2 cellular contexts compared by ENCODE assay signal in the genomic region with DNA sequence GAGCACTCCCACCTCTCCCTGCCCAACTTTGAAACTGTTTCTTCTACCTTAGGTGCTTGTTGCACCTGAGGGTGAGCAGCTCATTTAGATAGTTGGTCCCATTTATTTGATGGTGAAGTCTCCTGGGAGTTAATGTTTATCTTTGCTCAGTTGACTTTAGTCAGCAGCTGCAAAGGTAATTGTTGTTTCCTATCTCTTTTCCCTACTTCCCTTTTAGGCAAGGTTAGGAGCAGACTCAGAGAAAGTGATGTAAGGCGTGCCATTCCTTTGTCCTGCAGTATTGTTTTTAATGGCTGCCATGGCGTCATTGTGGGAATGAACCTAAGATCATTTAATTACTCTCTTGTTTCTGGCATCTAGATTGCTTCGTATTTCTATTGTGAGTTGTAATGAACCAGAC.
TF ChIP-seq lines count a peak whose summit lies in the region.

No MANE protein-coding gene starts in this region.

TF ChIP-seq in WTC11, 78 proteins besides CTCF, POLR2A, EP300 and RAD21:
- TF ChIP-seq ARID4B (CRISPR knock-in tag; IDR thresholded peaks at IDR 0.05; ENCODE audit: borderline replicate concordance) = no peak
- no peak for TF ChIP-seq FOXK1 (CRISPR knock-in tag; IDR thresholded peaks at IDR 0.05)
- TF ChIP-seq TCF7 (CRISPR knock-in tag; IDR thresholded peaks at IDR 0.05; ENCODE audit: low read depth) = no peak
- no peak for TF ChIP-seq GTF2I (CRISPR knock-in tag; conservative IDR thresholded peaks at IDR 0.05)
- no peak for TF ChIP-seq NR3C1 (CRISPR knock-in tag; conservative IDR thresholded peaks at IDR 0.05; ENCODE audit: low read depth)
- TF ChIP-seq GRHL2 (CRISPR knock-in tag; IDR thresholded peaks at IDR 0.05; ENCODE audit: insufficient replicate concordance, severe bottlenecking) = no peak
- TF ChIP-seq RELA (CRISPR knock-in tag; IDR thresholded peaks at IDR 0.05; ENCODE audit: borderline replicate concordance) = no peak
- no peak for TF ChIP-seq ZNF396 (CRISPR knock-in tag; IDR thresholded peaks at IDR 0.05; ENCODE audit: borderline replicate concordance)
- no peak for TF ChIP-seq ZNF423 (CRISPR knock-in tag; IDR thresholded peaks at IDR 0.05)
- TF ChIP-seq, protein P1, sequence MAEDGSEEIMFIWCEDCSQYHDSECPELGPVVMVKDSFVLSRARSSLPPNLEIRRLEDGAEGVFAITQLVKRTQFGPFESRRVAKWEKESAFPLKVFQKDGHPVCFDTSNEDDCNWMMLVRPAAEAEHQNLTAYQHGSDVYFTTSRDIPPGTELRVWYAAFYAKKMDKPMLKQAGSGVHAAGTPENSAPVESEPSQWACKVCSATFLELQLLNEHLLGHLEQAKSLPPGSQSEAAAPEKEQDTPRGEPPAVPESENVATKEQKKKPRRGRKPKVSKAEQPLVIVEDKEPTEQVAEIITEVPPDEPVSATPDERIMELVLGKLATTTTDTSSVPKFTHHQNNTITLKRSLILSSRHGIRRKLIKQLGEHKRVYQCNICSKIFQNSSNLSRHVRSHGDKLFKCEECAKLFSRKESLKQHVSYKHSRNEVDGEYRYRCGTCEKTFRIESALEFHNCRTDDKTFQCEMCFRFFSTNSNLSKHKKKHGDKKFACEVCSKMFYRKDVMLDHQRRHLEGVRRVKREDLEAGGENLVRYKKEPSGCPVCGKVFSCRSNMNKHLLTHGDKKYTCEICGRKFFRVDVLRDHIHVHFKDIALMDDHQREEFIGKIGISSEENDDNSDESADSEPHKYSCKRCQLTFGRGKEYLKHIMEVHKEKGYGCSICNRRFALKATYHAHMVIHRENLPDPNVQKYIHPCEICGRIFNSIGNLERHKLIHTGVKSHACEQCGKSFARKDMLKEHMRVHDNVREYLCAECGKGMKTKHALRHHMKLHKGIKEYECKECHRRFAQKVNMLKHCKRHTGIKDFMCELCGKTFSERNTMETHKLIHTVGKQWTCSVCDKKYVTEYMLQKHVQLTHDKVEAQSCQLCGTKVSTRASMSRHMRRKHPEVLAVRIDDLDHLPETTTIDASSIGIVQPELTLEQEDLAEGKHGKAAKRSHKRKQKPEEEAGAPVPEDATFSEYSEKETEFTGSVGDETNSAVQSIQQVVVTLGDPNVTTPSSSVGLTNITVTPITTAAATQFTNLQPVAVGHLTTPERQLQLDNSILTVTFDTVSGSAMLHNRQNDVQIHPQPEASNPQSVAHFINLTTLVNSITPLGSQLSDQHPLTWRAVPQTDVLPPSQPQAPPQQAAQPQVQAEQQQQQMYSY (CRISPR knock-in tag; IDR thresholded peaks at IDR 0.05) = no peak
- no peak for TF ChIP-seq NFATC4 (CRISPR knock-in tag; IDR thresholded peaks at IDR 0.05)
- no peak for TF ChIP-seq ZNF138 (CRISPR knock-in tag; conservative IDR thresholded peaks at IDR 0.05)
- TF ChIP-seq, protein P2, sequence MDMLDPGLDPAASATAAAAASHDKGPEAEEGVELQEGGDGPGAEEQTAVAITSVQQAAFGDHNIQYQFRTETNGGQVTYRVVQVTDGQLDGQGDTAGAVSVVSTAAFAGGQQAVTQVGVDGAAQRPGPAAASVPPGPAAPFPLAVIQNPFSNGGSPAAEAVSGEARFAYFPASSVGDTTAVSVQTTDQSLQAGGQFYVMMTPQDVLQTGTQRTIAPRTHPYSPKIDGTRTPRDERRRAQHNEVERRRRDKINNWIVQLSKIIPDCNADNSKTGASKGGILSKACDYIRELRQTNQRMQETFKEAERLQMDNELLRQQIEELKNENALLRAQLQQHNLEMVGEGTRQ (CRISPR knock-in tag; IDR thresholded peaks at IDR 0.05) = no peak

TF ChIP-seq in SK-N-SH, 30 proteins besides CTCF, POLR2A, EP300 and RAD21:
- TF ChIP-seq PBX3 (IDR thresholded peaks at IDR 0.05) (no peak), FOXM1 (IDR thresholded peaks at IDR 0.05; ENCODE audit: low read depth) (no peak), POLR2AphosphoS5 (IDR thresholded peaks at IDR 0.05; ENCODE audit: low read depth, low read length) (no peak), TAF1 (IDR thresholded peaks at IDR 0.05; ENCODE audit: borderline replicate concordance, low read depth, low read length) (no peak), USF1 (IDR thresholded peaks at IDR 0.05; ENCODE audit: borderline replicate concordance, low read depth) (no peak), FOSL2 (IDR thresholded peaks at IDR 0.05; ENCODE audit: borderline replicate concordance, low read depth) (no peak), SIN3A (IDR thresholded peaks at IDR 0.05; ENCODE audit: borderline replicate concordance, low read depth, low read length) (no peak), TEAD4 (IDR thresholded peaks at IDR 0.05; ENCODE audit: borderline replicate concordance, insufficient read depth) (no peak), TCF12 (IDR thresholded peaks at IDR 0.05) (no peak), CHD2 (IDR thresholded peaks at IDR 0.05; ENCODE audit: low read length, partially characterized antibody) (no peak), MXI1 (IDR thresholded peaks at IDR 0.05; ENCODE audit: low read depth, low read length) (no peak), GATA2 (CRISPR knock-in tag; IDR thresholded peaks at IDR 0.05) (no peak)
- TF ChIP-seq, protein P3, sequence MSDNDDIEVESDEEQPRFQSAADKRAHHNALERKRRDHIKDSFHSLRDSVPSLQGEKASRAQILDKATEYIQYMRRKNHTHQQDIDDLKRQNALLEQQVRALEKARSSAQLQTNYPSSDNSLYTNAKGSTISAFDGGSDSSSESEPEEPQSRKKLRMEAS (IDR thresholded peaks at IDR 0.05; ENCODE audit: low read depth) = no peak
- TF ChIP-seq, protein P4, sequence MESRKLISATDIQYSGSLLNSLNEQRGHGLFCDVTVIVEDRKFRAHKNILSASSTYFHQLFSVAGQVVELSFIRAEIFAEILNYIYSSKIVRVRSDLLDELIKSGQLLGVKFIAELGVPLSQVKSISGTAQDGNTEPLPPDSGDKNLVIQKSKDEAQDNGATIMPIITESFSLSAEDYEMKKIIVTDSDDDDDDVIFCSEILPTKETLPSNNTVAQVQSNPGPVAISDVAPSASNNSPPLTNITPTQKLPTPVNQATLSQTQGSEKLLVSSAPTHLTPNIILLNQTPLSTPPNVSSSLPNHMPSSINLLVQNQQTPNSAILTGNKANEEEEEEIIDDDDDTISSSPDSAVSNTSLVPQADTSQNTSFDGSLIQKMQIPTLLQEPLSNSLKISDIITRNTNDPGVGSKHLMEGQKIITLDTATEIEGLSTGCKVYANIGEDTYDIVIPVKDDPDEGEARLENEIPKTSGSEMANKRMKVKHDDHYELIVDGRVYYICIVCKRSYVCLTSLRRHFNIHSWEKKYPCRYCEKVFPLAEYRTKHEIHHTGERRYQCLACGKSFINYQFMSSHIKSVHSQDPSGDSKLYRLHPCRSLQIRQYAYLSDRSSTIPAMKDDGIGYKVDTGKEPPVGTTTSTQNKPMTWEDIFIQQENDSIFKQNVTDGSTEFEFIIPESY (IDR thresholded peaks at IDR 0.05; ENCODE audit: borderline replicate concordance, low read depth) = no peak
